Comparison of ENCODE assay signal across 10 cellular contexts in genomic region chr1:61142726-61143500, GRCh38.
DNase-seq lines count a peak whose midpoint lies in the region; ATAC-seq and TF ChIP-seq lines count a peak whose summit lies in the region.
"Had no signal": no experiment of that assay in that cellular context is flagged by ENCODE, and none has a peak within 500 bp of the region (broad histone marks: within the 10 kb centered on the region; RNA-seq: fewer than 3 reads in every experiment).

No MANE protein-coding gene starts in this region.

- peak overlapping the region; percentile 30 for H3K27ac ChIP-seq in left ventricle myocardium inferior (replicated peaks)
- peak overlapping the region; percentile 10 for H3K27ac ChIP-seq in angular gyrus (ENCODE audit: low read depth, low read length)
- H3K27ac ChIP-seq in left lung, result peak overlapping the region in 1 of 2 donors; percentile 11
- H3K27ac ChIP-seq in aorta (ENCODE audit: low read depth in 1 of 2, low read length in 2 of 2), result peak overlapping the region; percentile 18 to 64

- TF ChIP-seq CTCF in left ventricle myocardium inferior (IDR thresholded peaks at IDR 0.05; ENCODE audit: borderline replicate concordance), result no peak
- no peak for TF ChIP-seq CTCF in left lung (IDR thresholded peaks at IDR 0.05)
- no peak for TF ChIP-seq CTCF in type B pancreatic cell (conservative IDR thresholded peaks at IDR 0.05)

- intact Hi-C loops in left ventricle myocardium inferior (cut with micrococcal nuclease) (no loop called here), Right ventricle myocardium inferior (cut with DNase I) (no loop called here), left lung (cut with DNase I) (no loop called here), aorta (cut with DNase I) (no loop called here)

- CTCF ChIA-PET in activated CD4-positive, alpha-beta T cell treated with anti-CD3 and anti-CD28 coated beads, Interleukin-2, amount 10 ng/mL, durations not matched to agents 7 days and 5 days (lab: Charles Lee), result interaction anchor here (0.5 to 0.6 kb wide), 2 partner anchors 84 to 95 kb away, joined by 3 read pairs; no protein-coding TSS in a partner anchor

- no peaks in the 10 kb centered on the region for H3K36me3 ChIP-seq in left ventricle myocardium inferior
- no peaks in the 10 kb centered on the region for H3K36me3 ChIP-seq in left lung
- no peaks in the 10 kb centered on the region for H3K36me3 ChIP-seq in aorta (ENCODE audit: control insufficient read depth in 1 of 2, insufficient read depth in 2 of 2, low read length in 1 of 2)

- 42 to 49% methylated on average over 11 of the region's 11 CpGs for WGBS in aorta, 2 donors

- no peaks in the 10 kb centered on the region for H3K9me3 ChIP-seq in left ventricle myocardium inferior (replicated peaks)
- no peaks in the 10 kb centered on the region for H3K9me3 ChIP-seq in left lung
- no peaks in the 10 kb centered on the region for H3K9me3 ChIP-seq in aorta (ENCODE audit: control insufficient read depth, low read length)

- peaks cover 21% of the 10 kb centered on the region for H3K36me3 Mint-ChIP-seq in type B pancreatic cell
- no peaks in the 10 kb centered on the region for H3K36me3 Mint-ChIP-seq in activated CD4-positive, alpha-beta T cell treated with anti-CD3 and anti-CD28 coated beads, Interleukin-2, amount 10 ng/mL, durations not matched to agents 7 days and 5 days (ENCODE audit: low read depth)

- DNase-seq in left ventricle myocardium inferior (no peak), Right ventricle myocardium inferior (ENCODE audit: missing footprints) (no peak), left lung (peak in 1 of 2 donors; percentile 41), aorta (no peak), type B pancreatic cell (ENCODE audit: extremely low spot score, unreplicated experiment) (no peak)
- DNase-seq in activated CD4-positive, alpha-beta T cell treated with anti-CD3 and anti-CD28 coated beads, Interleukin-2, amount 10 ng/mL, durations not matched to agents 7 days and 5 days, result no peak
- DNase-seq: central memory CD4-positive, alpha-beta T cell; H7 had no signal

- no peak overlapping the region for H3K4me3 ChIP-seq in left ventricle myocardium inferior
- H3K4me3 ChIP-seq in left lung, result no peak overlapping the region
- H3K4me3 ChIP-seq in aorta (ENCODE audit: low read length in 2 of 2), result no peak overlapping the region

- H3K4me1 ChIP-seq in left ventricle myocardium inferior, result peaks cover 64% of the 10 kb centered on the region
- peaks cover 9 to 43% of the 10 kb centered on the region in 2 donors for H3K4me1 ChIP-seq in left lung
- peaks cover 13 to 17% of the 10 kb centered on the region in 2 donors for H3K4me1 ChIP-seq in aorta (ENCODE audit: control insufficient read depth in 1 of 2, insufficient read depth in 2 of 2, low read length in 2 of 2)

- peaks cover 3% of the 10 kb centered on the region for H3K9me3 Mint-ChIP-seq in type B pancreatic cell
- no peaks in the 10 kb centered on the region for H3K9me3 Mint-ChIP-seq in activated CD4-positive, alpha-beta T cell treated with anti-CD3 and anti-CD28 coated beads, Interleukin-2, amount 10 ng/mL, durations not matched to agents 7 days and 5 days

- H3K27me3 ChIP-seq in left ventricle myocardium inferior (ENCODE audit: low read depth) (no peaks in the 10 kb centered on the region), left lung (no peaks in the 10 kb centered on the region), aorta (ENCODE audit: control insufficient read depth in 1 of 2, insufficient read depth in 2 of 2, low read length in 1 of 2) (no peaks in the 10 kb centered on the region)

- peaks cover 10% of the 10 kb centered on the region for H3K27me3 Mint-ChIP-seq in type B pancreatic cell
- no peaks in the 10 kb centered on the region for H3K27me3 Mint-ChIP-seq in activated CD4-positive, alpha-beta T cell treated with anti-CD3 and anti-CD28 coated beads, Interleukin-2, amount 10 ng/mL, durations not matched to agents 7 days and 5 days

- peaks cover 48% of the 10 kb centered on the region for H3K4me1 Mint-ChIP-seq in type B pancreatic cell (ENCODE audit: unreplicated experiment)
- no peaks in the 10 kb centered on the region for H3K4me1 Mint-ChIP-seq in activated CD4-positive, alpha-beta T cell treated with anti-CD3 and anti-CD28 coated beads, Interleukin-2, amount 10 ng/mL, durations not matched to agents 7 days and 5 days

- no peak overlapping the region for H3K27ac Mint-ChIP-seq in type B pancreatic cell
- H3K27ac Mint-ChIP-seq in activated CD4-positive, alpha-beta T cell treated with anti-CD3 and anti-CD28 coated beads, Interleukin-2, amount 10 ng/mL, durations not matched to agents 7 days and 5 days, result no peak overlapping the region

- no peak for ATAC-seq in Right ventricle myocardium inferior
- peak; percentile 86 for ATAC-seq in left lung
- ATAC-seq in aorta (ENCODE audit: low FRiP score), result no peak
- ATAC-seq in HG03460 (IDR thresholded peaks at IDR 0.05; ENCODE audit: unreplicated experiment), result no peak

- POLR2A ChIA-PET in activated CD4-positive, alpha-beta T cell treated with anti-CD3 and anti-CD28 coated beads, Interleukin-2, amount 10 ng/mL, durations not matched to agents 7 days and 5 days (lab: Charles Lee), result no interaction called here

- H3K4me3 Mint-ChIP-seq in type B pancreatic cell, result no peak overlapping the region
- H3K4me3 Mint-ChIP-seq in activated CD4-positive, alpha-beta T cell treated with anti-CD3 and anti-CD28 coated beads, Interleukin-2, amount 10 ng/mL, durations not matched to agents 7 days and 5 days, result no peak overlapping the region
